In genomic region chr12:77925536-77926108, GRCh38 we compare ENCODE assay signal across 8 cellular contexts.
A peak's percentile ranks its signal among the peaks of the same experiment; 100 is the strongest.
DNase-seq lines count a peak whose midpoint lies in the region; ATAC-seq and TF ChIP-seq lines count a peak whose summit lies in the region.

No MANE protein-coding gene starts in this region.

- intact Hi-C loops in colonic mucosa (cut with DNase I) (loop anchor here (2.0 kb wide), 1 partner anchor 203 kb away; no protein-coding TSS in a partner anchor), left lung (cut with DNase I) (loop anchor here in 1 of 2 donors (5.0 kb wide), 1 partner anchor 198 kb away; no protein-coding TSS in a partner anchor), tibial artery (cut with DNase I; ENCODE audit: low total_unique reads) (no loop called here)

- ATAC-seq in HG02571 (IDR thresholded peaks at IDR 0.05; ENCODE audit: unreplicated experiment): peak; percentile 99
- ATAC-seq in left lung: peak; percentile 98

- H3K4me3 ChIP-seq in MG63 (no peak overlapping the region), colonic mucosa (no peak overlapping the region), left lung (no peak overlapping the region), tibial artery (no peak overlapping the region)

- H3K9ac ChIP-seq in colonic mucosa (ENCODE audit: low read depth in 2 of 2, low read length in 2 of 2): no peak overlapping the region

- no peaks in the 10 kb centered on the region for H3K36me3 ChIP-seq in MG63
- no peaks in the 10 kb centered on the region for H3K36me3 ChIP-seq in colonic mucosa
- H3K36me3 ChIP-seq in left lung: no peaks in the 10 kb centered on the region
- no peaks in the 10 kb centered on the region for H3K36me3 ChIP-seq in tibial artery

- DNase-seq in ACHN (peak; percentile 95), MG63 (peak; percentile 79), colonic mucosa (peak; percentile 49), left lung (peak; percentile 24 to 59), tibial artery (peak; percentile 61 to 75)

- H3K4me1 ChIP-seq in colonic mucosa: no peaks in the 10 kb centered on the region
- H3K4me1 ChIP-seq in left lung: no peaks in the 10 kb centered on the region
- H3K4me1 ChIP-seq in tibial artery: peaks cover 0 to 5% (median 0%) of the 10 kb centered on the region in 4 donors

- H3K27ac ChIP-seq in colonic mucosa (no peak overlapping the region), left lung (no peak overlapping the region), tibial artery (no peak overlapping the region)

- no peaks in the 10 kb centered on the region for H3K27me3 ChIP-seq in MG63
- H3K27me3 ChIP-seq in colonic mucosa: no peaks in the 10 kb centered on the region
- H3K27me3 ChIP-seq in left lung: no peaks in the 10 kb centered on the region
- no peaks in the 10 kb centered on the region for H3K27me3 ChIP-seq in tibial artery

- in situ Hi-C loops in ACHN (cut with HindIII; ENCODE audit: low pct_ligation_motif_present, low pct_unique_long_range_greater_than_20kb, low sequenced_read_pairs): no loop called here

- H3K9me3 ChIP-seq in MG63 (no peaks in the 10 kb centered on the region), colonic mucosa (no peaks in the 10 kb centered on the region), left lung (no peaks in the 10 kb centered on the region), tibial artery (no peaks in the 10 kb centered on the region)

- TF ChIP-seq CTCF in GM12874 (IDR thresholded peaks at IDR 0.05; ENCODE audit: insufficient read depth, low read depth, low read length): peak; percentile 93
- TF ChIP-seq CTCF in colonic mucosa (IDR thresholded peaks at IDR 0.05): peak; percentile 84
- TF ChIP-seq CTCF in left lung (IDR thresholded peaks at IDR 0.05): peak; percentile 68 to 88
- TF ChIP-seq CTCF in tibial artery (IDR thresholded peaks at IDR 0.05): peak; percentile 70

TF ChIP-seq in PFSK-1, 5 proteins besides CTCF, POLR2A, EP300 and RAD21:
- TF ChIP-seq REST (IDR thresholded peaks at IDR 0.05; ENCODE audit: insufficient read depth in 1 of 2, low read depth in 2 of 2, low read length in 2 of 2): no peak
- 0 out of 2 replicates have a peak, but pooled peaks have one; percentile 43 for TF ChIP-seq TAF1 (IDR thresholded peaks at IDR 0.05; ENCODE audit: borderline replicate concordance, insufficient read depth, low read length)
- peak; percentile 39 for TF ChIP-seq FOXP2 (optimal IDR thresholded peaks at IDR 0.05; ENCODE audit: borderline replicate concordance, extremely low read depth, extremely low read length, insufficient read depth)
- no peak for TF ChIP-seq POLR2AphosphoS5 (IDR thresholded peaks at IDR 0.05; ENCODE audit: low read depth, low read length)

Comparison
In these comparisons a context has a peak if more than half of its experiments do, and no peak if none do; other contexts are left out.
1. DNase-seq: peak in every context shown above with its lines; median percentile 95 in ACHN; 79 in MG63; 68 in tibial artery; 49 in colonic mucosa; 42 in left lung.